27 cellular contexts compared by ENCODE assay signal in the genomic region with DNA sequence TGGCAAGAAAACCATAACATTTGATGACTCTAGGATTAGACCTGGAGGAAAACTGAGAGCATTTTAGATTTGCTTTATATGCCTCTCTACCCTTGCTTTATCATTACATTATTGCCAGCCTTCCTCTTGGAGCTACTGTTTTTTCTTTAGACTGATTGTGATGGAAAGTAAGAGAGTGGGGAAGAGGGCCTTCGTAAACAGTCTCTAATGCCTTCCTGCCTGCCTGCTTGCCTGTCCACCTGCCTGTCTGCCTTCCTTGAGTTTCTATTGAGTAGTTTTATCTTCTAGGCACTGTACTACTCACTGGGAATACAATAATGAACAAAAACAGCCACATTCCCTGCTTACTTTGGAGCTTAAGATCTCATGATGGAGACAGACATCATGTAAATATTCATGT.
"Had no signal": no experiment of that assay in that cellular context is flagged by ENCODE, and none has a peak within 500 bp of the region (broad histone marks: within the 10 kb centered on the region; RNA-seq: fewer than 3 reads in every experiment).

No MANE protein-coding gene starts in this region.

- H3K27ac Mint-ChIP-seq: stimulated activated effector memory CD8-positive, alpha-beta T cell treated with anti-CD3 and anti-CD28 coated beads, Interleukin-12 subunit alpha, Interleukin-12 subunit beta, amount 100 ng/mL, for 72 hours; stimulated activated memory B cell treated with anti-CD40 and anti-IgM and Interleukin-4, amounts not matched to agents 10 μg/mL and 1 μg/mL and 100 μg/mL, for 72 hours; stimulated activated naive B cell treated with anti-CD40 and anti-IgM and Interleukin-4, amounts not matched to agents 10 μg/mL and 1 μg/mL and 100 μg/mL, for 72 hours; stimulated activated naive CD8-positive, alpha-beta T cell treated with anti-CD3 and anti-CD28 coated beads, Interleukin-15, amount 100 ng/mL, for 72 hours; stimulated activated naive CD8-positive, alpha-beta T cell treated with anti-CD3 and anti-CD28 coated beads, Interleukin-15, Interleukin-2, amounts not matched to agents 100 ng/mL and 50 ng/mL, for 24 hours; type B pancreatic cell had no signal

- DNase-seq: stimulated activated CD4-positive, alpha-beta T cell treated with anti-CD3 and anti-CD28 coated beads, Interleukin-2, amount 100 ng/mL, for 48 hours; stimulated activated CD4-positive, alpha-beta T cell treated with anti-CD3 and anti-CD28 coated beads, Interleukin-4, amount 100 ng/mL, for 1 hour; stimulated activated CD4-positive, alpha-beta T cell treated with anti-CD3 and anti-CD28 coated beads, Interleukin-4, amount 100 ng/mL, for 24 hours; stimulated activated CD4-positive, alpha-beta T cell treated with anti-CD3 and anti-CD28 coated beads, Interleukin-4, amount 100 ng/mL, for 4 hours; stimulated activated CD8-positive, alpha-beta memory T cell treated with anti-CD3 and anti-CD28 coated beads, Interleukin-4, amount 100 ng/mL, for 48 hours; stimulated activated naive B cell treated with anti-CD40 and anti-IgM and Interleukin-4, amounts not matched to agents 10 μg/mL and 1 μg/mL and 100 μg/mL, for 72 hours; stimulated activated naive CD4-positive, alpha-beta T cell; stimulated activated naive CD4-positive, alpha-beta T cell treated with Interleukin-2 at 50 U/mL for 16 hours; stimulated activated naive CD8-positive, alpha-beta T cell treated with anti-CD3 and anti-CD28 coated beads, Interleukin-15, amount 100 ng/mL, for 72 hours; stomach; substantia nigra; testis; thyroid gland; tibial artery; transverse colon; trophoblast cell; upper lobe of left lung; upper lobe of right lung; uterus had no signal

- H3K4me3 Mint-ChIP-seq: stimulated activated effector memory CD8-positive, alpha-beta T cell treated with anti-CD3 and anti-CD28 coated beads, Interleukin-12 subunit alpha, Interleukin-12 subunit beta, amount 100 ng/mL, for 72 hours; stimulated activated memory B cell treated with anti-CD40 and anti-IgM and Interleukin-4, amounts not matched to agents 10 μg/mL and 1 μg/mL and 100 μg/mL, for 72 hours; stimulated activated naive B cell treated with anti-CD40 and anti-IgM and Interleukin-4, amounts not matched to agents 10 μg/mL and 1 μg/mL and 100 μg/mL, for 72 hours; stimulated activated naive CD8-positive, alpha-beta T cell treated with anti-CD3 and anti-CD28 coated beads, Interleukin-15, amount 100 ng/mL, for 72 hours; stimulated activated naive CD8-positive, alpha-beta T cell treated with anti-CD3 and anti-CD28 coated beads, Interleukin-15, Interleukin-2, amounts not matched to agents 100 ng/mL and 50 ng/mL, for 24 hours; type B pancreatic cell had no signal

- H3K4me1 Mint-ChIP-seq: stimulated activated effector memory CD8-positive, alpha-beta T cell treated with anti-CD3 and anti-CD28 coated beads, Interleukin-12 subunit alpha, Interleukin-12 subunit beta, amount 100 ng/mL, for 72 hours; stimulated activated memory B cell treated with anti-CD40 and anti-IgM and Interleukin-4, amounts not matched to agents 10 μg/mL and 1 μg/mL and 100 μg/mL, for 72 hours; stimulated activated naive B cell treated with anti-CD40 and anti-IgM and Interleukin-4, amounts not matched to agents 10 μg/mL and 1 μg/mL and 100 μg/mL, for 72 hours; stimulated activated naive CD8-positive, alpha-beta T cell treated with anti-CD3 and anti-CD28 coated beads, Interleukin-15, amount 100 ng/mL, for 72 hours had no signal

- H3K36me3 Mint-ChIP-seq: stimulated activated effector memory CD8-positive, alpha-beta T cell treated with anti-CD3 and anti-CD28 coated beads, Interleukin-12 subunit alpha, Interleukin-12 subunit beta, amount 100 ng/mL, for 72 hours; stimulated activated memory B cell treated with anti-CD40 and anti-IgM and Interleukin-4, amounts not matched to agents 10 μg/mL and 1 μg/mL and 100 μg/mL, for 72 hours; stimulated activated naive B cell treated with anti-CD40 and anti-IgM and Interleukin-4, amounts not matched to agents 10 μg/mL and 1 μg/mL and 100 μg/mL, for 72 hours; type B pancreatic cell had no signal

- H3K36me3 ChIP-seq: stomach, suprapubic skin, thoracic aorta, thyroid gland, tibial artery, tibial nerve, transverse colon, upper lobe of left lung, upper lobe of right lung, uterus, vagina had no signal

- H3K4me3 ChIP-seq: stomach, suprapubic skin, testis, thoracic aorta, thyroid gland, tibial artery, tibial nerve, transverse colon, upper lobe of left lung, upper lobe of right lung, uterus, vagina had no signal

- H3K9me3 ChIP-seq: stomach, suprapubic skin, testis, thoracic aorta, thyroid gland, tibial artery, tibial nerve, transverse colon, upper lobe of left lung, upper lobe of right lung, uterus, vagina had no signal

- H3K9me3 Mint-ChIP-seq: stimulated activated naive B cell treated with anti-CD40 and anti-IgM and Interleukin-4, amounts not matched to agents 10 μg/mL and 1 μg/mL and 100 μg/mL, for 72 hours; stimulated activated naive CD8-positive, alpha-beta T cell treated with anti-CD3 and anti-CD28 coated beads, Interleukin-15, amount 100 ng/mL, for 72 hours; stimulated activated naive CD8-positive, alpha-beta T cell treated with anti-CD3 and anti-CD28 coated beads, Interleukin-15, Interleukin-2, amounts not matched to agents 100 ng/mL and 50 ng/mL, for 24 hours had no signal

- ATAC-seq: stimulated activated effector memory CD8-positive, alpha-beta T cell treated with anti-CD3 and anti-CD28 coated beads, Interleukin-12 subunit alpha, Interleukin-12 subunit beta, amount 100 ng/mL, for 72 hours; stimulated activated memory B cell treated with anti-CD40 and anti-IgM and Interleukin-4, amounts not matched to agents 10 μg/mL and 1 μg/mL and 100 μg/mL, for 72 hours; stimulated activated naive B cell treated with anti-CD40 and anti-IgM and Interleukin-4, amounts not matched to agents 10 μg/mL and 1 μg/mL and 100 μg/mL, for 72 hours; stimulated activated naive CD8-positive, alpha-beta T cell treated with anti-CD3 and anti-CD28 coated beads, Interleukin-15, amount 100 ng/mL, for 72 hours; upper lobe of right lung had no signal

- H3K4me1 ChIP-seq: suprapubic skin, testis, tibial nerve, transverse colon, upper lobe of left lung, upper lobe of right lung, vagina had no signal

- H3K27me3 Mint-ChIP-seq: stimulated activated memory B cell treated with anti-CD40 and anti-IgM and Interleukin-4, amounts not matched to agents 10 μg/mL and 1 μg/mL and 100 μg/mL, for 72 hours; stimulated activated naive B cell treated with anti-CD40 and anti-IgM and Interleukin-4, amounts not matched to agents 10 μg/mL and 1 μg/mL and 100 μg/mL, for 72 hours; stimulated activated naive CD8-positive, alpha-beta T cell treated with anti-CD3 and anti-CD28 coated beads, Interleukin-15, amount 100 ng/mL, for 72 hours; stimulated activated naive CD8-positive, alpha-beta T cell treated with anti-CD3 and anti-CD28 coated beads, Interleukin-15, Interleukin-2, amounts not matched to agents 100 ng/mL and 50 ng/mL, for 24 hours; type B pancreatic cell had no signal

- H3K27ac ChIP-seq: stomach, suprapubic skin, testis, thoracic aorta, thyroid gland, tibial artery, tibial nerve, transverse colon, upper lobe of left lung, upper lobe of right lung, uterus, vagina had no signal

- H3K27me3 ChIP-seq: stomach, suprapubic skin, testis, thyroid gland, tibial artery, tibial nerve, transverse colon, upper lobe of left lung, upper lobe of right lung, uterus, vagina had no signal
